Comparison of ENCODE assay signal across 1 cellular context in genomic region chr19:35105411-35106290, GRCh38.
TF ChIP-seq lines count a peak whose summit lies in the region.

No MANE protein-coding gene starts in this region.

TF ChIP-seq in K562, 482 proteins besides CTCF, POLR2A, EP300 and RAD21 (continued from another document and continues in another):
- no peak for TF ChIP-seq ZNF609 (CRISPR knock-in tag; IDR thresholded peaks at IDR 0.05; ENCODE audit: borderline replicate concordance)
- peak; percentile 38 for TF ChIP-seq ARHGAP35 (IDR thresholded peaks at IDR 0.05; ENCODE audit: partially characterized antibody)
- no peak for TF ChIP-seq PRDM10 (IDR thresholded peaks at IDR 0.05; ENCODE audit: partially characterized antibody)
- peak; percentile 65; the same call in 1 of the 2 replicates for TF ChIP-seq MTA1 (IDR thresholded peaks at IDR 0.05; ENCODE audit: borderline replicate concordance)
- no peak for TF ChIP-seq ZNF384 (IDR thresholded peaks at IDR 0.05; ENCODE audit: low read depth, low read length)
- peak; percentile 30; the same call in 1 of the 2 replicates for TF ChIP-seq MYBL2 (IDR thresholded peaks at IDR 0.05; ENCODE audit: low read depth)
- no peak for TF ChIP-seq MYBL2 (CRISPR knock-in tag; IDR thresholded peaks at IDR 0.05; ENCODE audit: borderline replicate concordance)
- no peak for TF ChIP-seq GTF3C2 (IDR thresholded peaks at IDR 0.05; ENCODE audit: borderline replicate concordance, extremely low read depth, insufficient read length)
- peak; percentile 15; the same call in 1 of the 2 replicates for TF ChIP-seq KHSRP (IDR thresholded peaks at IDR 0.05)
- TF ChIP-seq ESRRB (CRISPR knock-in tag; IDR thresholded peaks at IDR 0.05; ENCODE audit: borderline replicate concordance) = no peak
- TF ChIP-seq THRAP3 (IDR thresholded peaks at IDR 0.05; ENCODE audit: borderline replicate concordance) = no peak; the same call in 1 of the 2 replicates
- no peak for TF ChIP-seq FOSL1 (tag; conservative IDR thresholded peaks at IDR 0.05)
- TF ChIP-seq TRIM25 (IDR thresholded peaks at IDR 0.05; ENCODE audit: borderline replicate concordance) = peak; percentile 74; the same call in 1 of the 2 replicates
- peak; percentile 30; the same call in 1 of the 2 replicates for TF ChIP-seq NFIC (IDR thresholded peaks at IDR 0.05)
- peak; percentile 58 for TF ChIP-seq ZBTB2 (IDR thresholded peaks at IDR 0.05)
- 0 out of 2 replicates have a peak, but pooled peaks have one; percentile 29 for TF ChIP-seq GATA2 (CRISPR knock-in tag; IDR thresholded peaks at IDR 0.05)
- TF ChIP-seq TEAD4 (IDR thresholded peaks at IDR 0.05; ENCODE audit: low read length) = no peak
- TF ChIP-seq TEAD4 (CRISPR knock-in tag; IDR thresholded peaks at IDR 0.05; ENCODE audit: borderline replicate concordance) = no peak
- TF ChIP-seq ZNF174 (CRISPR knock-in tag; IDR thresholded peaks at IDR 0.05) = no peak
- no peak for TF ChIP-seq ZKSCAN3 (CRISPR knock-in tag; IDR thresholded peaks at IDR 0.05)
- peak; percentile 62 for TF ChIP-seq TCF3 (CRISPR knock-in tag; IDR thresholded peaks at IDR 0.05)
- peak; percentile 94 for TF ChIP-seq HLTF (IDR thresholded peaks at IDR 0.05)
- TF ChIP-seq MBD2 (IDR thresholded peaks at IDR 0.05; ENCODE audit: borderline replicate concordance, low read depth) = no peak
- peak; percentile 33; the same call in 1 of the 2 replicates for TF ChIP-seq PKNOX1 (IDR thresholded peaks at IDR 0.05)
- no peak for TF ChIP-seq ZNF175 (CRISPR knock-in tag; IDR thresholded peaks at IDR 0.05; ENCODE audit: low read depth)
- no peak for TF ChIP-seq SMC3 (conservative IDR thresholded peaks at IDR 0.05; ENCODE audit: insufficient read depth, low read depth, low read length)
- no peak for TF ChIP-seq ZNF79 (CRISPR knock-in tag; IDR thresholded peaks at IDR 0.05; ENCODE audit: low read depth)
- TF ChIP-seq HES1 (IDR thresholded peaks at IDR 0.05; ENCODE audit: low read depth) = no peak
